In genomic region chr12:92928962-92929915, GRCh38 we compare ENCODE assay signal across 1 cellular context.
TF ChIP-seq lines count a peak whose summit lies in the region.

Gene EEA1, minus strand, starts transcription at chr12:92929295. Its CDS starts 229 bp downstream, at chr12:92929066.

TF ChIP-seq in A549, 52 proteins besides CTCF, POLR2A, EP300 and RAD21 (continued from another document):
- TF ChIP-seq E2F6 (IDR thresholded peaks at IDR 0.05; ENCODE audit: borderline replicate concordance, low read depth) (peak; percentile 97), HOXB13 (CRISPR knock-in tag; IDR thresholded peaks at IDR 0.05; ENCODE audit: low read depth) (no peak), USF2 (IDR thresholded peaks at IDR 0.05) (peak; percentile 30; the same call in 1 of the 2 replicates), CHD4 (IDR thresholded peaks at IDR 0.05; ENCODE audit: borderline replicate concordance) (no peak), FOSB (CRISPR knock-in tag; IDR thresholded peaks at IDR 0.05) (no peak), NR3C1 (IDR thresholded peaks at IDR 0.05) (no peak), EHMT2 (IDR thresholded peaks at IDR 0.05; ENCODE audit: low read depth) (no peak), POLR2AphosphoS2 (conservative IDR thresholded peaks at IDR 0.05; ENCODE audit: low read length) (no peak), BCL3 (IDR thresholded peaks at IDR 0.05) (peak; percentile 76; the same call in 1 of the 3 replicates), PBX3 (IDR thresholded peaks at IDR 0.05) (peak; percentile 97), TFCP2L1 (CRISPR knock-in tag; IDR thresholded peaks at IDR 0.05) (no peak), ELK1 (IDR thresholded peaks at IDR 0.05; ENCODE audit: low read depth, low read length) (no peak), GATA3 (IDR thresholded peaks at IDR 0.05; ENCODE audit: borderline replicate concordance) (no peak), ZSCAN20 (CRISPR knock-in tag; IDR thresholded peaks at IDR 0.05) (no peak), FOXS1 (CRISPR knock-in tag; IDR thresholded peaks at IDR 0.05) (no peak), HOXB5 (CRISPR knock-in tag; IDR thresholded peaks at IDR 0.05) (peak; percentile 85), ZFP36 (IDR thresholded peaks at IDR 0.05; ENCODE audit: borderline replicate concordance, partially characterized antibody) (no peak), ZNF302 (CRISPR knock-in tag; IDR thresholded peaks at IDR 0.05) (no peak), HEYL (CRISPR knock-in tag; IDR thresholded peaks at IDR 0.05) (no peak), HES2 (IDR thresholded peaks at IDR 0.05) (no peak), MYC (IDR thresholded peaks at IDR 0.05; ENCODE audit: borderline replicate concordance, low read length) (peak; percentile 85), RFX5 (IDR thresholded peaks at IDR 0.05) (no peak), KDM5A (IDR thresholded peaks at IDR 0.05) (no peak)
